1 cellular context compared by ENCODE assay signal in the genomic region with DNA sequence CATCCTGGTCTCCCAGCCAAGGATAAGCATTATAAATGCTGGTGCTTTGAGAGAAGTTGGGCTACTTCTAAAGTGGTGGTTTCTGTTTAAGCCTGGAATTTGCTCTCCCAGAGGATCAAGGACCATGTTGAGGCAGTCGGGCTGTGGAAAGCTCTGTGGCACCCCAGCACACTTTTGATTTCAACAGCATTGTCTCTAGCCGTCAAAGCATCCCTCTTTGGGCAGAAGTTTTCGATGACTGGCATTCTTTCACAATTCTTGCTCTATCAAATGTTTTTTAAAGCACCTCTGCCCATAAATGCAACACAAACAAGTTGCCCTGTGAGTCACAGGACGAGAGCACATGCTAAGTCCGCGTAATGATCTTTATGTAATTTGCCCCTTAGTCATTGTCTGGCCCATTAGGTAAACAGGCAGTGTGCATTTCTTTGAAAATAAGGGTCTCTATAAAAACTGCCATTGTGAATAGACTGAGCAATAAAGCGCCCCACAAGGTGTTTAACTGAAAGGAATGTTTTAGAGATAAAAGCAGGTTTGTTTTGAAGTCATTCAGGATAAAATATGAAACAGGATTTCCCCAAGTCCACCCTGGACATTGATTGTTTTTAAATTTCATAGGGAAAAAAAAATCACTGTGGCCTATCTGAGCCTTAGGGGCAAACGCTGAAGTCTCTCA.
TF ChIP-seq lines count a peak whose summit lies in the region.

No MANE protein-coding gene starts in this region.

TF ChIP-seq in HepG2, 621 proteins besides CTCF, POLR2A, EP300 and RAD21 (continued from another document and continues in another):
- TF ChIP-seq ZNF724P (CRISPR knock-in tag; IDR thresholded peaks at IDR 0.05; ENCODE audit: borderline replicate concordance): 0 out of 2 replicates have a peak, but pooled peaks have one; percentile 16
- TF ChIP-seq, protein P1, sequence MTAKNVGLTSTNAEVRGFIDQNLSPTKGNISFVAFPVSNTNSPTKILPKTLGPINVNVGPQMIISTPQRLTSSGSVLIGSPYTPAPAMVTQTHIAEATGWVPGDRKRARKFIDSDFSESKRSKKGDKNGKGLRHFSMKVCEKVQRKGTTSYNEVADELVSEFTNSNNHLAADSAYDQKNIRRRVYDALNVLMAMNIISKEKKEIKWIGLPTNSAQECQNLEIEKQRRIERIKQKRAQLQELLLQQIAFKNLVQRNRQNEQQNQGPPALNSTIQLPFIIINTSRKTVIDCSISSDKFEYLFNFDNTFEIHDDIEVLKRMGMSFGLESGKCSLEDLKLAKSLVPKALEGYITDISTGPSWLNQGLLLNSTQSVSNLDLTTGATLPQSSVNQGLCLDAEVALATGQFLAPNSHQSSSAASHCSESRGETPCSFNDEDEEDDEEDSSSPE (CRISPR knock-in tag; IDR thresholded peaks at IDR 0.05): 0 out of 2 replicates have a peak, but pooled peaks have one; percentile 3
- peak; percentile 79; the same call in 1 of the 2 replicates for TF ChIP-seq RARA (CRISPR knock-in tag; IDR thresholded peaks at IDR 0.05)
- 0 out of 2 replicates have a peak, but pooled peaks have one; percentile 8 for TF ChIP-seq ETV5 (CRISPR knock-in tag; IDR thresholded peaks at IDR 0.05; ENCODE audit: borderline replicate concordance)
- TF ChIP-seq ZNF34 (CRISPR knock-in tag; IDR thresholded peaks at IDR 0.05; ENCODE audit: borderline replicate concordance): no peak
- peak; percentile 92 for TF ChIP-seq NFE2L2 (IDR thresholded peaks at IDR 0.05; ENCODE audit: low read length)
- TF ChIP-seq NR2F2 (IDR thresholded peaks at IDR 0.05; ENCODE audit: borderline replicate concordance, low read depth): peak; percentile 19; the same call in 1 of the 2 replicates
- TF ChIP-seq, protein P2, sequence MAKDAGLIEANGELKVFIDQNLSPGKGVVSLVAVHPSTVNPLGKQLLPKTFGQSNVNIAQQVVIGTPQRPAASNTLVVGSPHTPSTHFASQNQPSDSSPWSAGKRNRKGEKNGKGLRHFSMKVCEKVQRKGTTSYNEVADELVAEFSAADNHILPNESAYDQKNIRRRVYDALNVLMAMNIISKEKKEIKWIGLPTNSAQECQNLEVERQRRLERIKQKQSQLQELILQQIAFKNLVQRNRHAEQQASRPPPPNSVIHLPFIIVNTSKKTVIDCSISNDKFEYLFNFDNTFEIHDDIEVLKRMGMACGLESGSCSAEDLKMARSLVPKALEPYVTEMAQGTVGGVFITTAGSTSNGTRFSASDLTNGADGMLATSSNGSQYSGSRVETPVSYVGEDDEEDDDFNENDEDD (CRISPR knock-in tag; IDR thresholded peaks at IDR 0.05; ENCODE audit: borderline replicate concordance): peak; percentile 24; the same call in 1 of the 2 replicates
- TF ChIP-seq ATF1 (CRISPR knock-in tag; IDR thresholded peaks at IDR 0.05): peak; percentile 52
- TF ChIP-seq SMARCE1 (IDR thresholded peaks at IDR 0.05; ENCODE audit: borderline replicate concordance): no peak
- TF ChIP-seq, protein P3, sequence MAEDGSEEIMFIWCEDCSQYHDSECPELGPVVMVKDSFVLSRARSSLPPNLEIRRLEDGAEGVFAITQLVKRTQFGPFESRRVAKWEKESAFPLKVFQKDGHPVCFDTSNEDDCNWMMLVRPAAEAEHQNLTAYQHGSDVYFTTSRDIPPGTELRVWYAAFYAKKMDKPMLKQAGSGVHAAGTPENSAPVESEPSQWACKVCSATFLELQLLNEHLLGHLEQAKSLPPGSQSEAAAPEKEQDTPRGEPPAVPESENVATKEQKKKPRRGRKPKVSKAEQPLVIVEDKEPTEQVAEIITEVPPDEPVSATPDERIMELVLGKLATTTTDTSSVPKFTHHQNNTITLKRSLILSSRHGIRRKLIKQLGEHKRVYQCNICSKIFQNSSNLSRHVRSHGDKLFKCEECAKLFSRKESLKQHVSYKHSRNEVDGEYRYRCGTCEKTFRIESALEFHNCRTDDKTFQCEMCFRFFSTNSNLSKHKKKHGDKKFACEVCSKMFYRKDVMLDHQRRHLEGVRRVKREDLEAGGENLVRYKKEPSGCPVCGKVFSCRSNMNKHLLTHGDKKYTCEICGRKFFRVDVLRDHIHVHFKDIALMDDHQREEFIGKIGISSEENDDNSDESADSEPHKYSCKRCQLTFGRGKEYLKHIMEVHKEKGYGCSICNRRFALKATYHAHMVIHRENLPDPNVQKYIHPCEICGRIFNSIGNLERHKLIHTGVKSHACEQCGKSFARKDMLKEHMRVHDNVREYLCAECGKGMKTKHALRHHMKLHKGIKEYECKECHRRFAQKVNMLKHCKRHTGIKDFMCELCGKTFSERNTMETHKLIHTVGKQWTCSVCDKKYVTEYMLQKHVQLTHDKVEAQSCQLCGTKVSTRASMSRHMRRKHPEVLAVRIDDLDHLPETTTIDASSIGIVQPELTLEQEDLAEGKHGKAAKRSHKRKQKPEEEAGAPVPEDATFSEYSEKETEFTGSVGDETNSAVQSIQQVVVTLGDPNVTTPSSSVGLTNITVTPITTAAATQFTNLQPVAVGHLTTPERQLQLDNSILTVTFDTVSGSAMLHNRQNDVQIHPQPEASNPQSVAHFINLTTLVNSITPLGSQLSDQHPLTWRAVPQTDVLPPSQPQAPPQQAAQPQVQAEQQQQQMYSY (CRISPR knock-in tag; IDR thresholded peaks at IDR 0.05): no peak
- 0 out of 2 replicates have a peak, but pooled peaks have one; percentile 62 for TF ChIP-seq CC2D1A (CRISPR knock-in tag; IDR thresholded peaks at IDR 0.05)
- TF ChIP-seq PRMT3 (CRISPR knock-in tag; IDR thresholded peaks at IDR 0.05; ENCODE audit: borderline replicate concordance, low read depth): no peak
- TF ChIP-seq, protein P4, sequence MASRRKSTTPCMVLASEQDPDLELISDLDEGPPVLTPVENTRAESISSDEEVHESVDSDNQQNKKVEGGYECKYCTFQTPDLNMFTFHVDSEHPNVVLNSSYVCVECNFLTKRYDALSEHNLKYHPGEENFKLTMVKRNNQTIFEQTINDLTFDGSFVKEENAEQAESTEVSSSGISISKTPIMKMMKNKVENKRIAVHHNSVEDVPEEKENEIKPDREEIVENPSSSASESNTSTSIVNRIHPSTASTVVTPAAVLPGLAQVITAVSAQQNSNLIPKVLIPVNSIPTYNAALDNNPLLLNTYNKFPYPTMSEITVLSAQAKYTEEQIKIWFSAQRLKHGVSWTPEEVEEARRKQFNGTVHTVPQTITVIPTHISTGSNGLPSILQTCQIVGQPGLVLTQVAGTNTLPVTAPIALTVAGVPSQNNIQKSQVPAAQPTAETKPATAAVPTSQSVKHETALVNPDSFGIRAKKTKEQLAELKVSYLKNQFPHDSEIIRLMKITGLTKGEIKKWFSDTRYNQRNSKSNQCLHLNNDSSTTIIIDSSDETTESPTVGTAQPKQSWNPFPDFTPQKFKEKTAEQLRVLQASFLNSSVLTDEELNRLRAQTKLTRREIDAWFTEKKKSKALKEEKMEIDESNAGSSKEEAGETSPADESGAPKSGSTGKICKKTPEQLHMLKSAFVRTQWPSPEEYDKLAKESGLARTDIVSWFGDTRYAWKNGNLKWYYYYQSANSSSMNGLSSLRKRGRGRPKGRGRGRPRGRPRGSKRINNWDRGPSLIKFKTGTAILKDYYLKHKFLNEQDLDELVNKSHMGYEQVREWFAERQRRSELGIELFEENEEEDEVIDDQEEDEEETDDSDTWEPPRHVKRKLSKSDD (CRISPR knock-in tag; IDR thresholded peaks at IDR 0.05; ENCODE audit: low read depth): no peak
- no peak for TF ChIP-seq SOX6 (IDR thresholded peaks at IDR 0.05)
- peak; percentile 95 for TF ChIP-seq SOX6 (CRISPR knock-in tag; IDR thresholded peaks at IDR 0.05)
- TF ChIP-seq NCOR1 (IDR thresholded peaks at IDR 0.05; ENCODE audit: borderline replicate concordance, low read length): peak; percentile 30; the same call in 1 of the 2 replicates
- no peak; the same call in 1 of the 2 replicates for TF ChIP-seq ARID2 (CRISPR knock-in tag; IDR thresholded peaks at IDR 0.05; ENCODE audit: borderline replicate concordance)
- 0 out of 2 replicates have a peak, but pooled peaks have one; percentile 53 for TF ChIP-seq ZNF75D (CRISPR knock-in tag; IDR thresholded peaks at IDR 0.05; ENCODE audit: borderline replicate concordance)
- TF ChIP-seq FOXP1 (IDR thresholded peaks at IDR 0.05): no peak; the same call in 1 of the 2 replicates
- peak; percentile 90 for TF ChIP-seq FOXP1 (CRISPR knock-in tag; IDR thresholded peaks at IDR 0.05)
- peak; percentile 78 for TF ChIP-seq SMAD3 (CRISPR knock-in tag; IDR thresholded peaks at IDR 0.05)
- TF ChIP-seq ELF1 (CRISPR knock-in tag; IDR thresholded peaks at IDR 0.05): peak; percentile 34; the same call in 1 of the 2 replicates
- TF ChIP-seq GATAD1 (CRISPR knock-in tag; IDR thresholded peaks at IDR 0.05): peak; percentile 52; the same call in 1 of the 2 replicates
- TF ChIP-seq ZNF12 (CRISPR knock-in tag; IDR thresholded peaks at IDR 0.05): peak; percentile 47; the same call in 1 of the 2 replicates
- TF ChIP-seq ZFP1 (CRISPR knock-in tag; IDR thresholded peaks at IDR 0.05): peak; percentile 78; the same call in 1 of the 2 replicates
- TF ChIP-seq THAP11 (CRISPR knock-in tag; IDR thresholded peaks at IDR 0.05): peak; percentile 63; the same call in 1 of the 2 replicates
- peak; percentile 73; the same call in 1 of the 2 replicates for TF ChIP-seq CHD4 (IDR thresholded peaks at IDR 0.05; ENCODE audit: borderline replicate concordance, low read length)
- TF ChIP-seq ZFP90 (CRISPR knock-in tag; IDR thresholded peaks at IDR 0.05; ENCODE audit: borderline replicate concordance): no peak
- TF ChIP-seq CEBPG (CRISPR knock-in tag; IDR thresholded peaks at IDR 0.05): peak; percentile 66
- TF ChIP-seq POGZ (CRISPR knock-in tag; IDR thresholded peaks at IDR 0.05): peak; percentile 72; the same call in 1 of the 2 replicates
- TF ChIP-seq DPF2 (CRISPR knock-in tag; IDR thresholded peaks at IDR 0.05; ENCODE audit: borderline replicate concordance, low read depth): peak; percentile 84; the same call in 1 of the 2 replicates
- TF ChIP-seq PITX1 (CRISPR knock-in tag; IDR thresholded peaks at IDR 0.05): 0 out of 2 replicates have a peak, but pooled peaks have one; percentile 51
- peak; percentile 79 for TF ChIP-seq BCL6 (CRISPR knock-in tag; IDR thresholded peaks at IDR 0.05)
- peak; percentile 71; the same call in 1 of the 2 replicates for TF ChIP-seq ZNF335 (CRISPR knock-in tag; IDR thresholded peaks at IDR 0.05)
- no peak for TF ChIP-seq ZNF138 (CRISPR knock-in tag; IDR thresholded peaks at IDR 0.05; ENCODE audit: low read depth)
- TF ChIP-seq NCOA2 (CRISPR knock-in tag; IDR thresholded peaks at IDR 0.05): peak; percentile 87
- TF ChIP-seq ZNF607 (CRISPR knock-in tag; IDR thresholded peaks at IDR 0.05; ENCODE audit: borderline replicate concordance): 0 out of 2 replicates have a peak, but pooled peaks have one; percentile 33
- TF ChIP-seq, protein P5, sequence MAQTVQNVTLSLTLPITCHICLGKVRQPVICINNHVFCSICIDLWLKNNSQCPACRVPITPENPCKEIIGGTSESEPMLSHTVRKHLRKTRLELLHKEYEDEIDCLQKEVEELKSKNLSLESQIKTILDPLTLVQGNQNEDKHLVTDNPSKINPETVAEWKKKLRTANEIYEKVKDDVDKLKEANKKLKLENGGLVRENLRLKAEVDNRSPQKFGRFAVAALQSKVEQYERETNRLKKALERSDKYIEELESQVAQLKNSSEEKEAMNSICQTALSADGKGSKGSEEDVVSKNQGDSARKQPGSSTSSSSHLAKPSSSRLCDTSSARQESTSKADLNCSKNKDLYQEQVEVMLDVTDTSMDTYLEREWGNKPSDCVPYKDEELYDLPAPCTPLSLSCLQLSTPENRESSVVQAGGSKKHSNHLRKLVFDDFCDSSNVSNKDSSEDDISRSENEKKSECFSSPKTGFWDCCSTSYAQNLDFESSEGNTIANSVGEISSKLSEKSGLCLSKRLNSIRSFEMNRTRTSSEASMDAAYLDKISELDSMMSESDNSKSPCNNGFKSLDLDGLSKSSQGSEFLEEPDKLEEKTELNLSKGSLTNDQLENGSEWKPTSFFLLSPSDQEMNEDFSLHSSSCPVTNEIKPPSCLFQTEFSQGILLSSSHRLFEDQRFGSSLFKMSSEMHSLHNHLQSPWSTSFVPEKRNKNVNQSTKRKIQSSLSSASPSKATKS (CRISPR knock-in tag; IDR thresholded peaks at IDR 0.05): peak; percentile 71; the same call in 1 of the 2 replicates
- no peak for TF ChIP-seq ATAD3A (CRISPR knock-in tag; IDR thresholded peaks at IDR 0.05)
- TF ChIP-seq MIER2 (CRISPR knock-in tag; IDR thresholded peaks at IDR 0.05): peak; percentile 32; the same call in 1 of the 2 replicates
- TF ChIP-seq AHDC1 (CRISPR knock-in tag; IDR thresholded peaks at IDR 0.05; ENCODE audit: borderline replicate concordance): 0 out of 2 replicates have a peak, but pooled peaks have one; percentile 16
- peak; percentile 95 for TF ChIP-seq DNMT3B (CRISPR knock-in tag; conservative IDR thresholded peaks at IDR 0.05)
